Comparison of ENCODE assay signal across 13 cellular contexts in genomic region chr14:99910337-99911268, GRCh38.
DNase-seq lines count a peak whose midpoint lies in the region; ATAC-seq and TF ChIP-seq lines count a peak whose summit lies in the region.
"Had no signal": no experiment of that assay in that cellular context is flagged by ENCODE, and none has a peak within 500 bp of the region (broad histone marks: within the 10 kb centered on the region; RNA-seq: fewer than 3 reads in every experiment).

No MANE protein-coding gene starts in this region.

- H3K36me3 Mint-ChIP-seq in activated T-cell treated with anti-CD3 and anti-CD28 coated beads, Interleukin-2, amount 50 U/mL, for 24 hours (ENCODE audit: low read depth): no peaks in the 10 kb centered on the region
- H3K36me3 Mint-ChIP-seq: natural killer cell treated with Interleukin-12 subunit alpha and Interleukin-12 subunit beta and Interleukin-15 and Interleukin-18, amount 100 ng/mL, for 72 hours; WTC11 had no signal

- no peak overlapping the region for H3K27ac Mint-ChIP-seq in activated T-cell treated with anti-CD3 and anti-CD28 coated beads, Interleukin-2, amount 50 U/mL, for 24 hours
- H3K27ac Mint-ChIP-seq: activated T-helper 17 cell treated with anti-CD3 and anti-CD28 coated beads, Interleukin-2, amount 50 U/mL, for 72 hours; natural killer cell treated with Interleukin-12 subunit alpha and Interleukin-12 subunit beta and Interleukin-15 and Interleukin-18, amount 100 ng/mL, for 72 hours; WTC11 had no signal

- peak; percentile 87 for DNase-seq in AG04449 (ENCODE audit: low read depth, low spot score)
- peak; percentile 58 for DNase-seq in HS-5 (ENCODE audit: low read depth)
- peak; percentile 88 for DNase-seq in astrocyte of the hippocampus (ENCODE audit: low read depth, low spot score)
- peak; percentile 74 for DNase-seq in islet precursor cell
- DNase-seq in NCI-H2196 (lab: John Stamatoyannopoulos, UW; ENCODE audit: unreplicated experiment): no peak
- DNase-seq in activated T-cell treated with anti-CD3 and anti-CD28 coated beads, Interleukin-2, amount 50 U/mL, for 24 hours: no peak
- DNase-seq in SKM-1 (lab: John Stamatoyannopoulos, UW; ENCODE audit: unreplicated experiment): no peak
- DNase-seq: NCI-H187 had no signal

- H3K27me3 Mint-ChIP-seq in activated T-cell treated with anti-CD3 and anti-CD28 coated beads, Interleukin-2, amount 50 U/mL, for 24 hours: peaks cover 8% of the 10 kb centered on the region

- CTCF ChIA-PET in AG04449 (lab: Yijun Ruan, JAX): interaction anchor here (1.1 to 4.9 kb wide), 5 partner anchors 11 to 198 kb away, joined by 3 to 43 read pairs (median 6); no protein-coding TSS in a partner anchor

- no peak for ATAC-seq in HG03095 (IDR thresholded peaks at IDR 0.05; ENCODE audit: unreplicated experiment)
- ATAC-seq: activated T-helper 17 cell treated with anti-CD3 and anti-CD28 coated beads, Interleukin-2, amount 50 U/mL, for 72 hours; natural killer cell treated with Interleukin-12 subunit alpha and Interleukin-12 subunit beta and Interleukin-15 and Interleukin-18, amount 100 ng/mL, for 72 hours; WTC11 had no signal

- TF ChIP-seq CTCF in AG04449 (IDR thresholded peaks at IDR 0.05; ENCODE audit: insufficient read depth, low read length, missing control alignments): no peak

- H3K4me3 Mint-ChIP-seq in activated T-cell treated with anti-CD3 and anti-CD28 coated beads, Interleukin-2, amount 50 U/mL, for 24 hours: no peak overlapping the region
- H3K4me3 Mint-ChIP-seq: activated T-helper 17 cell treated with anti-CD3 and anti-CD28 coated beads, Interleukin-2, amount 50 U/mL, for 72 hours; natural killer cell treated with Interleukin-12 subunit alpha and Interleukin-12 subunit beta and Interleukin-15 and Interleukin-18, amount 100 ng/mL, for 72 hours; WTC11 had no signal

- no peak overlapping the region for H3K4me3 ChIP-seq in AG04449 (ENCODE audit: low read depth, low read length)
- H3K4me3 ChIP-seq: BLaER1 had no signal

- no peaks in the 10 kb centered on the region for H3K9me3 Mint-ChIP-seq in activated T-cell treated with anti-CD3 and anti-CD28 coated beads, Interleukin-2, amount 50 U/mL, for 24 hours
- H3K9me3 Mint-ChIP-seq: activated T-helper 17 cell treated with anti-CD3 and anti-CD28 coated beads, Interleukin-2, amount 50 U/mL, for 72 hours; natural killer cell treated with Interleukin-12 subunit alpha and Interleukin-12 subunit beta and Interleukin-15 and Interleukin-18, amount 100 ng/mL, for 72 hours; WTC11 had no signal

- POLR2A ChIA-PET in AG04449 (lab: Yijun Ruan, JAX): no interaction called here

- no peaks in the 10 kb centered on the region for H3K4me1 Mint-ChIP-seq in activated T-cell treated with anti-CD3 and anti-CD28 coated beads, Interleukin-2, amount 50 U/mL, for 24 hours (ENCODE audit: low read depth)
- H3K4me1 Mint-ChIP-seq: activated T-helper 17 cell treated with anti-CD3 and anti-CD28 coated beads, Interleukin-2, amount 50 U/mL, for 72 hours; WTC11 had no signal

Comparison
In these comparisons a context has a peak if more than half of its experiments do, and no peak if none do; other contexts are left out.
1. DNase-seq: peak in AG04449 (single experiment), HS-5 (single experiment), astrocyte of the hippocampus (single experiment) and islet precursor cell (single experiment); none in NCI-H2196 (single experiment), activated T-cell treated with anti-CD3 and anti-CD28 coated beads, Interleukin-2, amount 50 U/mL, for 24 hours (single experiment) and SKM-1 (single experiment).